Comparison of ENCODE assay signal across 10 cellular contexts in genomic region chr5:96434201-96434645, GRCh38. TPM values are rescaled to one million over a fixed set of nuclear protein-coding genes. Genes with fewer than 3 reads are reported as not detected.
DNase-seq lines count a peak whose midpoint lies in the region; ATAC-seq and TF ChIP-seq lines count a peak whose summit lies in the region.
"Had no signal": no experiment of that assay in that cellular context is flagged by ENCODE, and none has a peak within 500 bp of the region (broad histone marks: within the 10 kb centered on the region; RNA-seq: fewer than 3 reads in every experiment).

No MANE protein-coding gene starts in this region.

- H3K27me3 ChIP-seq in foreskin keratinocyte: peaks cover 92% of the 10 kb centered on the region

- H3K36me3 Mint-ChIP-seq in osteocyte (ENCODE audit: unreplicated experiment): no peaks in the 10 kb centered on the region
- H3K36me3 Mint-ChIP-seq: activated naive CD8-positive, alpha-beta T cell; CD8-positive, alpha-beta memory T cell had no signal

- ATAC-seq in HG03135 (IDR thresholded peaks at IDR 0.05; ENCODE audit: unreplicated experiment) (peak; percentile 73), foreskin keratinocyte (peak; percentile 80), GM21528 (IDR thresholded peaks at IDR 0.05; ENCODE audit: low FRiP score, unreplicated experiment) (no peak)

- peaks cover 83% of the 10 kb centered on the region for H3K27me3 Mint-ChIP-seq in osteocyte (ENCODE audit: unreplicated experiment)

- H3K9me3 Mint-ChIP-seq in osteocyte (ENCODE audit: unreplicated experiment): no peaks in the 10 kb centered on the region

- H3K4me1 ChIP-seq in foreskin keratinocyte: no peaks in the 10 kb centered on the region

- DNase-seq in activated T-cell treated with anti-CD3 and anti-CD28 coated beads for 1 hour (ENCODE audit: low read depth) (peak; percentile 7), activated T-cell treated with anti-CD3 and anti-CD28 coated beads for 4 hours (no peak), NCI-H524 (lab: John Stamatoyannopoulos, UW) (peak; percentile 12 to 63), foreskin keratinocyte (peak; percentile 15 to 43), osteocyte (ENCODE audit: extremely low spot score, unreplicated experiment) (no peak)
- peak; percentile 25 for DNase-seq in activated T-cell treated with anti-CD3 and anti-CD28 coated beads, Interleukin-2, amount 50 U/mL, for 1 hour

- no peak overlapping the region for H3K27ac ChIP-seq in foreskin keratinocyte

- H3K27ac Mint-ChIP-seq in osteocyte (ENCODE audit: unreplicated experiment): no peak overlapping the region
- H3K27ac Mint-ChIP-seq: activated naive CD8-positive, alpha-beta T cell; CD8-positive, alpha-beta memory T cell had no signal

- H3K4me1 Mint-ChIP-seq in osteocyte (ENCODE audit: unreplicated experiment): peaks cover 28% of the 10 kb centered on the region

- H3K4me3 Mint-ChIP-seq in osteocyte (ENCODE audit: unreplicated experiment): no peak overlapping the region
- H3K4me3 Mint-ChIP-seq: activated naive CD8-positive, alpha-beta T cell; CD8-positive, alpha-beta memory T cell had no signal

- TF ChIP-seq CTCF in foreskin keratinocyte (conservative IDR thresholded peaks at IDR 0.05) (no peak), osteocyte (IDR thresholded peaks at IDR 0.05) (peak; percentile 9)

RNA-seq across cellular contexts. Expression of gene PCSK1, which starts 1.2 kb away (rescaled TPM):
- total RNA-seq in foreskin keratinocyte: not detected in 2 replicates
- polyA plus RNA-seq in foreskin keratinocyte: not detected in 2 replicates
- not detected in 2 replicates for total RNA-seq in osteocyte
- total RNA-seq: CD8-positive, alpha-beta memory T cell had no signal
- polyA plus RNA-seq: CD8-positive, alpha-beta memory T cell had no signal

Comparison
In these comparisons a context has a peak if more than half of its experiments do, and no peak if none do; other contexts are left out.
1. DNase-seq: peak in activated T-cell treated with anti-CD3 and anti-CD28 coated beads for 1 hour (single experiment), NCI-H524 (2 of 2), activated T-cell treated with anti-CD3 and anti-CD28 coated beads, Interleukin-2, amount 50 U/mL, for 1 hour (single experiment) and foreskin keratinocyte (2 of 2); none in activated T-cell treated with anti-CD3 and anti-CD28 coated beads for 4 hours (single experiment) and osteocyte (single experiment).